8 cellular contexts compared by ENCODE assay signal in the genomic region with DNA sequence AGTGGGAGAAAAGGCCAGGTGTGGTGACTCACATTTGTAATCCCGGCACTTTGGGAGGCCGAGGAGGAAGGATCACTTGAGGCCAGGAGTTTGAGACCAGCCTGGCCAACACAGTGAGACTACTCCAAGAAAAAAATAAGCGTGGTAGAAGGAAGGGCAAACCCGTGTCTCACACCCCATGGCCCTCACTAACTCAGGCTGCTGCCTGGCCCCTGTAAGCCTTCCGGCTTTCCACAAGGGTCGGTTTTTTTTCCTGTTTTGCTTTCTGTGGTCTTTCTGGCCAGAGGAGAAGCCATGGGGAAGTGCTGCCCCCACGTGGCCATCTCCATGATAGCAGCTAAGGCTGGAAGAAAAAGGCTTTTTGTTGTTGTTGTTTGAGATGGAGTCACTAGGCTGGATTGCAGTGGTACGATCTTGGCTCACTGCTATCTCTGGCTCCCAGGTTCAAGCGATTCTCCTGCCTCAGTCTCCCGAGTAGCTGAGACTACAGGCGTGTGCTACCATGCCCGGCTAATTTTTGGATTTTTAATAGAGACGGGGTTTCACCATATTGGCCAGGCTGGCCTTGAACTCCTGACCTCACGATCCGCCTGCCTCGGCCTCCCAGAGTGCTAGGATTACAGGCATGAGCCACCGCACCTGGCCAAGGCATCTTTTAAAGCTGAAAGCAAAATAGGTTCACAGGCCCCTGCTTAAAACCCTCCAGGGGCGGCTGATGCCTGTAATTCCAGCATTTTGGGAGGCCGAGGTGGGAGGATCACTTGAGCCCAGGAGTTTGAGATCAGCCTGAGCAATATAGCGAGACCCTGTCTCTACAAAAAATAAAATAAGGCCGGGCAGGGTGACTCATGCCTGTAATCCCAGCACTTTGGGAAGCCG. TPM values are rescaled to one million over a fixed set of nuclear protein-coding genes. Genes with fewer than 3 reads are reported as not detected.
A peak's percentile ranks its signal among the peaks of the same experiment; 100 is the strongest.
DNase-seq lines count a peak whose midpoint lies in the region; ATAC-seq and TF ChIP-seq lines count a peak whose summit lies in the region.

No MANE protein-coding gene starts in this region.

- intact Hi-C loops in head of caudate nucleus (cut with DNase I) = loop anchor here (5.0 kb wide), 2 partner anchors 194 to 239 kb away; no protein-coding TSS in a partner anchor
- intact Hi-C loops in upper lobe of right lung (cut with DNase I) = loop anchor here (5.0 kb wide), 1 partner anchor 239 kb away; no protein-coding TSS in a partner anchor

- H3K9me3 ChIP-seq in upper lobe of right lung = no peaks in the 10 kb centered on the region

- H3K36me3 ChIP-seq in upper lobe of right lung = no peaks in the 10 kb centered on the region

- peaks cover 5% of the 10 kb centered on the region for H3K4me1 ChIP-seq in upper lobe of right lung

- ATAC-seq in upper lobe of right lung (peak; percentile 83), GM21390 (IDR thresholded peaks at IDR 0.05; ENCODE audit: unreplicated experiment) (no peak)

- peak; percentile 94 for TF ChIP-seq CTCF in upper lobe of right lung (IDR thresholded peaks at IDR 0.05)

- H3K27ac ChIP-seq in upper lobe of right lung = no peak overlapping the region

- DNase-seq in DMS53 treated with DMSO at 0.1 percent for 48 hours (lab: John Stamatoyannopoulos, UW; ENCODE audit: unreplicated experiment) (peak; percentile 55), LoVo (ENCODE audit: low spot score) (peak; percentile 67), SK-N-DZ (ENCODE audit: low spot score) (peak; percentile 70), head of caudate nucleus (peak; percentile 31 to 95 (median 87)), pons (ENCODE audit: low spot score) (peak; percentile 77), upper lobe of right lung (peak; percentile 87)
- DNase-seq in activated naive CD4-positive, alpha-beta T cell treated with anti-CD3 and anti-CD28 coated beads, Interleukin-2, amount 50 U/mL, for 16 hours = peak; percentile 83

- H3K4me3 ChIP-seq in upper lobe of right lung = no peak overlapping the region

- no peaks in the 10 kb centered on the region for H3K27me3 ChIP-seq in upper lobe of right lung

RNA-seq across cellular contexts. Expression of a gene that starts 7.5 kb away (rescaled TPM):
- 16.9 and 19.7 TPM in 2 replicates for polyA plus RNA-seq in SK-N-DZ (2014; cell fraction: cytosol; rRNA removed)
- polyA plus RNA-seq in SK-N-DZ (2014; cell fraction: nucleus; rRNA removed) = 17.5 and 18.6 TPM in 2 replicates
- total RNA-seq in upper lobe of right lung = 50.4 TPM

RNA-seq across cellular contexts. Expression of a gene that starts 47.0 kb away (rescaled TPM):
- polyA plus RNA-seq in SK-N-DZ (2014; cell fraction: cytosol; rRNA removed) = 8.4 and 10.8 TPM in 2 replicates
- polyA plus RNA-seq in SK-N-DZ (2014; cell fraction: nucleus; rRNA removed) = 13.4 and 20.8 TPM in 2 replicates
- total RNA-seq in upper lobe of right lung = 37.5 TPM
